21 cellular contexts compared by ENCODE assay signal in genomic region chr2:2960817-2961216, GRCh38.
"Had no signal": no experiment of that assay in that cellular context is flagged by ENCODE, and none has a peak within 500 bp of the region (broad histone marks: within the 10 kb centered on the region; RNA-seq: fewer than 3 reads in every experiment).

No MANE protein-coding gene starts in this region.

- H3K27ac ChIP-seq: hepatocyte, neutrophil, pancreas, psoas muscle, right lobe of liver, skin epidermis, thyroid gland, VCaP had no signal

- H3K9me3 ChIP-seq: neutrophil, pancreas, right lobe of liver, thyroid gland had no signal

- H2AFZ ChIP-seq: hepatocyte had no signal

- H3K79me2 ChIP-seq: hepatocyte had no signal

- H3K4me1 ChIP-seq: pancreas, psoas muscle, right lobe of liver, thyroid gland had no signal

- DNase-seq: activated CD4-positive, alpha-beta memory T cell treated with anti-CD3 and anti-CD28 coated beads, Interleukin-2, amount 10 ng/mL, durations not matched to agents 7 days and 5 days; activated CD4-positive, alpha-beta T cell treated with anti-CD3 and anti-CD28 coated beads, Interleukin-2, amount 10 ng/mL, durations not matched to agents 24 days and 14 days; activated CD8-positive, alpha-beta memory T cell treated with anti-CD3 and anti-CD28 coated beads, Interleukin-2, amount 10 ng/mL, durations not matched to agents 7 days and 5 days; activated effector memory CD4-positive, alpha-beta T cell treated with anti-CD3 and anti-CD28 coated beads, Interleukin-2, amount 50 U/mL, for 16 hours; activated naive CD4-positive, alpha-beta T cell treated with anti-CD3 and anti-CD28 coated beads, Interleukin-2, amount 10 ng/mL, durations not matched to agents 7 days and 5 days; activated T-cell treated with anti-CD3 and anti-CD28 coated beads for 4 hours; amygdala; cortex of kidney; left cardiac atrium; naive B cell; psoas muscle; right lobe of liver; stimulated activated CD4-positive, alpha-beta T cell treated with anti-CD3 and anti-CD28 coated beads, Interleukin-1b, Interleukin-23, amount 100 ng/mL, for 48 hours; substantia nigra; thyroid gland had no signal

- H3K36me3 ChIP-seq: neutrophil, pancreas, right lobe of liver, thyroid gland had no signal

- FAIRE-seq: endometrium, pancreas had no signal

- H3K27me3 ChIP-seq: hepatocyte, neutrophil, pancreas, right lobe of liver, thyroid gland had no signal

- H3K4me2 ChIP-seq: hepatocyte had no signal

- H3K4me3 ChIP-seq: hepatocyte, pancreas, psoas muscle, right lobe of liver, skin epidermis, thyroid gland had no signal
